ENCODE assay signal across 1 cellular context in the genomic region with DNA sequence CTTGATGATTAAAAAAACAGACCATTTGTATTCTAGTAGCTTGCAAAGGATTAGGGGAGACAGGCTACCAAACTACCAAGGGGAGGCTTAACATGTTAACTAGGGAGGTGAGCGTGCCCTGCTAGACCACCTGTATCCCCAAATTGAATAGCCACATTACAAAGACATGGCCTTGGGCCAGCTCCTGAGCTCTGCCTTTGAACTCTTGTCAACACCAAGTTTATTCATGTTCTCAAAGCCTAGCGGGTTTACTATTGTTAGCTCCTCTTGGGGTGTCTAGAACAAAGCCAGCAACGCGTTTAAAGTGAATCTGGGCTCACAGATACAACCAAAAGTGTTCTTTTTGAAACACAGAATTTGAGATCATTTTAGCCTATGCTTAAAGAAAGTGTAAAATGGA.
TF ChIP-seq lines count a peak whose summit lies in the region.

No MANE protein-coding gene starts in this region.

TF ChIP-seq in GM23338, 12 proteins besides CTCF, POLR2A, EP300 and RAD21 (continued from another document):
- TF ChIP-seq, protein P1, sequence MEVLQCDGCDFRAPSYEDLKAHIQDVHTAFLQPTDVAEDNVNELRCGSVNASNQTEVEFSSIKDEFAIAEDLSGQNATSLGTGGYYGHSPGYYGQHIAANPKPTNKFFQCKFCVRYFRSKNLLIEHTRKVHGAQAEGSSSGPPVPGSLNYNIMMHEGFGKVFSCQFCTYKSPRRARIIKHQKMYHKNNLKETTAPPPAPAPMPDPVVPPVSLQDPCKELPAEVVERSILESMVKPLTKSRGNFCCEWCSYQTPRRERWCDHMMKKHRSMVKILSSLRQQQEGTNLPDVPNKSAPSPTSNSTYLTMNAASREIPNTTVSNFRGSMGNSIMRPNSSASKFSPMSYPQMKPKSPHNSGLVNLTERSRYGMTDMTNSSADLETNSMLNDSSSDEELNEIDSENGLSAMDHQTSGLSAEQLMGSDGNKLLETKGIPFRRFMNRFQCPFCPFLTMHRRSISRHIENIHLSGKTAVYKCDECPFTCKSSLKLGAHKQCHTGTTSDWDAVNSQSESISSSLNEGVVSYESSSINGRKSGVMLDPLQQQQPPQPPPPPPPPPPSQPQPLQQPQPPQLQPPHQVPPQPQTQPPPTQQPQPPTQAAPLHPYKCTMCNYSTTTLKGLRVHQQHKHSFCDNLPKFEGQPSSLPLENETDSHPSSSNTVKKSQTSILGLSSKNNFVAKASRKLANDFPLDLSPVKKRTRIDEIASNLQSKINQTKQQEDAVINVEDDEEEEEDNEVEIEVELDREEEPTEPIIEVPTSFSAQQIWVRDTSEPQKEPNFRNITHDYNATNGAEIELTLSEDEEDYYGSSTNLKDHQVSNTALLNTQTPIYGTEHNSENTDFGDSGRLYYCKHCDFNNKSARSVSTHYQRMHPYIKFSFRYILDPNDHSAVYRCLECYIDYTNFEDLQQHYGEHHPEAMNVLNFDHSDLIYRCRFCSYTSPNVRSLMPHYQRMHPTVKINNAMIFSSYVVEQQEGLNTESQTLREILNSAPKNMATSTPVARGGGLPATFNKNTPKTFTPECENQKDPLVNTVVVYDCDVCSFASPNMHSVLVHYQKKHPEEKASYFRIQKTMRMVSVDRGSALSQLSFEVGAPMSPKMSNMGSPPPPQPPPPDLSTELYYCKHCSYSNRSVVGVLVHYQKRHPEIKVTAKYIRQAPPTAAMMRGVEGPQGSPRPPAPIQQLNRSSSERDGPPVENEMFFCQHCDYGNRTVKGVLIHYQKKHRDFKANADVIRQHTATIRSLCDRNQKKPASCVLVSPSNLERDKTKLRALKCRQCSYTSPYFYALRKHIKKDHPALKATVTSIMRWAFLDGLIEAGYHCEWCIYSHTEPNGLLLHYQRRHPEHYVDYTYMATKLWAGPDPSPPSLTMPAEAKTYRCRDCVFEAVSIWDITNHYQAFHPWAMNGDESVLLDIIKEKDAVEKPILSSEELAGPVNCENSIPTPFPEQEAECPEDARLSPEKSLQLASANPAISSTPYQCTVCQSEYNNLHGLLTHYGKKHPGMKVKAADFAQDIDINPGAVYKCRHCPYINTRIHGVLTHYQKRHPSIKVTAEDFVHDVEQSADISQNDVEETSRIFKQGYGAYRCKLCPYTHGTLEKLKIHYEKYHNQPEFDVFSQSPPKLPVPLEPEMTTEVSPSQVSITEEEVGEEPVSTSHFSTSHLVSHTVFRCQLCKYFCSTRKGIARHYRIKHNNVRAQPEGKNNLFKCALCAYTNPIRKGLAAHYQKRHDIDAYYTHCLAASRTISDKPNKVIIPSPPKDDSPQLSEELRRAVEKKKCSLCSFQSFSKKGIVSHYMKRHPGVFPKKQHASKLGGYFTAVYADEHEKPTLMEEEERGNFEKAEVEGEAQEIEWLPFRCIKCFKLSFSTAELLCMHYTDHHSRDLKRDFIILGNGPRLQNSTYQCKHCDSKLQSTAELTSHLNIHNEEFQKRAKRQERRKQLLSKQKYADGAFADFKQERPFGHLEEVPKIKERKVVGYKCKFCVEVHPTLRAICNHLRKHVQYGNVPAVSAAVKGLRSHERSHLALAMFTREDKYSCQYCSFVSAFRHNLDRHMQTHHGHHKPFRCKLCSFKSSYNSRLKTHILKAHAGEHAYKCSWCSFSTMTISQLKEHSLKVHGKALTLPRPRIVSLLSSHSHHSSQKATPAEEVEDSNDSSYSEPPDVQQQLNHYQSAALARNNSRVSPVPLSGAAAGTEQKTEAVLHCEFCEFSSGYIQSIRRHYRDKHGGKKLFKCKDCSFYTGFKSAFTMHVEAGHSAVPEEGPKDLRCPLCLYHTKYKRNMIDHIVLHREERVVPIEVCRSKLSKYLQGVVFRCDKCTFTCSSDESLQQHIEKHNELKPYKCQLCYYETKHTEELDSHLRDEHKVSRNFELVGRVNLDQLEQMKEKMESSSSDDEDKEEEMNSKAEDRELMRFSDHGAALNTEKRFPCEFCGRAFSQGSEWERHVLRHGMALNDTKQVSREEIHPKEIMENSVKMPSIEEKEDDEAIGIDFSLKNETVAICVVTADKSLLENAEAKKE (CRISPR knock-in tag; IDR thresholded peaks at IDR 0.05): peak; percentile 76
- TF ChIP-seq, protein P2, sequence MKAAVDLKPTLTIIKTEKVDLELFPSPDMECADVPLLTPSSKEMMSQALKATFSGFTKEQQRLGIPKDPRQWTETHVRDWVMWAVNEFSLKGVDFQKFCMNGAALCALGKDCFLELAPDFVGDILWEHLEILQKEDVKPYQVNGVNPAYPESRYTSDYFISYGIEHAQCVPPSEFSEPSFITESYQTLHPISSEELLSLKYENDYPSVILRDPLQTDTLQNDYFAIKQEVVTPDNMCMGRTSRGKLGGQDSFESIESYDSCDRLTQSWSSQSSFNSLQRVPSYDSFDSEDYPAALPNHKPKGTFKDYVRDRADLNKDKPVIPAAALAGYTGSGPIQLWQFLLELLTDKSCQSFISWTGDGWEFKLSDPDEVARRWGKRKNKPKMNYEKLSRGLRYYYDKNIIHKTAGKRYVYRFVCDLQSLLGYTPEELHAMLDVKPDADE (IDR thresholded peaks at IDR 0.05): no peak
